Comparison of ENCODE assay signal across 15 cellular contexts in the genomic region with DNA sequence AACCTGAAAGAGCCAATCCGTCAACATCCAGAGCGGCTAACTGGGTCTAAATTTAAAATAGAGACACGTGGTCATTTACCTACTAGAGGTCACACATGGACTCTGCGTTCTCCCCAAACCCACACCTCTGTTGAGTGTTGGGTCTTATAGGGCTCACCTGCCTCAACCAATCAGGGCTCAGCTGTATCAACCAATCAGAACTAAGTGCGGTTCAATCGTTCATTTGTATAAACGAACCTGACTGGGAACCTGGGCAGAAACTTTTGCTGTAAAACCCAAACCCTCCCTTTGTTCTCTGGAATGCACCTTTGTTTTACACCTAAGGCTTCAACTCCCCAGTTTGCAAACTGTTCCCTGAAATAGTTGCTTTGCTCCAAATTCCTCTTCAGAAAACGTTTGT. TPM values are rescaled to one million over a fixed set of nuclear protein-coding genes. Genes with fewer than 3 reads are reported as not detected.
DNase-seq lines count a peak whose midpoint lies in the region; ATAC-seq and TF ChIP-seq lines count a peak whose summit lies in the region.
"Had no signal": no experiment of that assay in that cellular context is flagged by ENCODE, and none has a peak within 500 bp of the region (broad histone marks: within the 10 kb centered on the region; RNA-seq: fewer than 3 reads in every experiment).

No MANE protein-coding gene starts in this region.

- H3K79me2 ChIP-seq in GM23338 (replicated peaks; ENCODE audit: insufficient read depth), result no peaks in the 10 kb centered on the region

- peak; percentile 40; the same call in 2 of the 3 replicates for ATAC-seq in GM23338
- ATAC-seq in activated CD8-positive, alpha-beta T cell treated with anti-CD3 and anti-CD28 coated beads for 36 hours, result no peak
- no peak for ATAC-seq in naive thymus-derived CD8-positive, alpha-beta T cell
- ATAC-seq in Right ventricle myocardium inferior, result no peak
- ATAC-seq in HG02884 (IDR thresholded peaks at IDR 0.05; ENCODE audit: unreplicated experiment), result no peak

- no peaks in the 10 kb centered on the region for H3K4me1 Mint-ChIP-seq in GM23338
- H3K4me1 Mint-ChIP-seq in activated CD8-positive, alpha-beta T cell treated with anti-CD3 and anti-CD28 coated beads for 36 hours (ENCODE audit: low read depth), result peaks cover 8% of the 10 kb centered on the region
- H3K4me1 Mint-ChIP-seq in naive thymus-derived CD8-positive, alpha-beta T cell, result peaks cover 0 to 21% (median 8%) of the 10 kb centered on the region in 4 donors

- no peaks in the 10 kb centered on the region for H3K36me3 ChIP-seq in GM23338 (ENCODE audit: insufficient read depth)
- H3K36me3 ChIP-seq: SJCRH30 had no signal

- no peaks in the 10 kb centered on the region for H3K36me3 Mint-ChIP-seq in GM23338 (ENCODE audit: low read depth)
- H3K36me3 Mint-ChIP-seq in activated CD8-positive, alpha-beta T cell treated with anti-CD3 and anti-CD28 coated beads for 36 hours (ENCODE audit: low read depth), result no peaks in the 10 kb centered on the region
- H3K36me3 Mint-ChIP-seq in naive thymus-derived CD8-positive, alpha-beta T cell, result no peaks in the 10 kb centered on the region

- H3F3A ChIP-seq in GM23338 (replicated peaks; ENCODE audit: low read depth), result no peaks in the 10 kb centered on the region

- H3K27me3 ChIP-seq in GM23338 (ENCODE audit: insufficient read depth), result no peaks in the 10 kb centered on the region
- H3K27me3 ChIP-seq: SJCRH30 had no signal

- no peak overlapping the region for H3K27ac ChIP-seq in GM23338 (ENCODE audit: low read depth)
- H3K27ac ChIP-seq: SJCRH30 had no signal

- H3K9me2 ChIP-seq in GM23338 (ENCODE audit: insufficient read depth), result no peaks in the 10 kb centered on the region

- H3K4me3 Mint-ChIP-seq in GM23338, result peak overlapping the region; percentile 90; the same call in 2 of the 3 replicates
- H3K4me3 Mint-ChIP-seq in activated CD8-positive, alpha-beta T cell treated with anti-CD3 and anti-CD28 coated beads for 36 hours, result peak overlapping the region; percentile 77
- H3K4me3 Mint-ChIP-seq in naive thymus-derived CD8-positive, alpha-beta T cell, result peak overlapping the region in 9 of 10 donors; percentile 85 to 94 (median 89)

- DNase-seq in DMS53 (lab: John Stamatoyannopoulos, UW), result peak; percentile 40
- DNase-seq in DMS53 treated with DMSO at 0.1 percent for 48 hours (lab: John Stamatoyannopoulos, UW; ENCODE audit: unreplicated experiment), result no peak
- peak; percentile 45 for DNase-seq in GM23338 (ENCODE audit: low spot score)
- DNase-seq in activated CD8-positive, alpha-beta T cell treated with anti-CD3 and anti-CD28 coated beads for 36 hours, result no peak
- DNase-seq in naive thymus-derived CD8-positive, alpha-beta T cell, result no peak
- no peak for DNase-seq in Right ventricle myocardium inferior (ENCODE audit: missing footprints)
- DNase-seq in OCI-M2 (lab: John Stamatoyannopoulos, UW; ENCODE audit: unreplicated experiment), result no peak
- DNase-seq: amniotic stem cell; DMS79; left ventricle myocardium superior; posterior cingulate gyrus; stimulated activated CD4-positive, alpha-beta T cell treated with anti-CD3 and anti-CD28 coated beads, Interleukin-1b, Interleukin-23, amount 100 ng/mL, for 48 hours; stimulated activated naive CD8-positive, alpha-beta T cell treated with anti-CD3 and anti-CD28 coated beads, Interleukin-15, amount 100 ng/mL, for 72 hours had no signal

- POLR2A ChIA-PET in activated CD8-positive, alpha-beta T cell treated with anti-CD3 and anti-CD28 coated beads for 36 hours (lab: Charles Lee), result no interaction called here
- POLR2A ChIA-PET in naive thymus-derived CD8-positive, alpha-beta T cell (lab: Charles Lee), result no interaction called here

- H2AFZ ChIP-seq in GM23338, result peak overlapping the region; percentile 96

- H4K20me1 ChIP-seq in GM23338 (replicated peaks; ENCODE audit: insufficient read depth), result no peaks in the 10 kb centered on the region

- TF ChIP-seq CTCF in GM23338 (conservative IDR thresholded peaks at IDR 0.05; ENCODE audit: low read depth in 2 of 2), result no peak
- TF ChIP-seq CTCF in activated CD8-positive, alpha-beta T cell treated with anti-CD3 and anti-CD28 coated beads for 36 hours (IDR thresholded peaks at IDR 0.05), result no peak

- CTCF ChIA-PET in activated CD8-positive, alpha-beta T cell treated with anti-CD3 and anti-CD28 coated beads for 36 hours (lab: Charles Lee), result interaction anchor here (1.2 kb wide), 1 partner anchor 10 kb away, joined by 3 read pairs; no protein-coding TSS in a partner anchor

- H3K4me3 ChIP-seq in GM23338, result no peak overlapping the region

- H3K4me2 ChIP-seq in GM23338, result peak overlapping the region; percentile 87; the same call in 1 of the 2 replicates

- no peak overlapping the region for H3K27ac Mint-ChIP-seq in GM23338
- no peak overlapping the region for H3K27ac Mint-ChIP-seq in activated CD8-positive, alpha-beta T cell treated with anti-CD3 and anti-CD28 coated beads for 36 hours
- peak overlapping the region in 5 of 10 donors; percentile 51 to 97 (median 89) for H3K27ac Mint-ChIP-seq in naive thymus-derived CD8-positive, alpha-beta T cell

- H3K4me1 ChIP-seq in GM23338 (ENCODE audit: insufficient read depth), result no peaks in the 10 kb centered on the region; the same call in 1 of the 2 replicates

- intact Hi-C loops in activated CD8-positive, alpha-beta T cell treated with anti-CD3 and anti-CD28 coated beads for 36 hours (cut with micrococcal nuclease), result no loop called here
- intact Hi-C loops in Right ventricle myocardium inferior (cut with DNase I), result no loop called here

- H3K9me3 Mint-ChIP-seq in GM23338, result peaks cover 1% of the 10 kb centered on the region; the same call in 1 of the 3 replicates
- H3K9me3 Mint-ChIP-seq in activated CD8-positive, alpha-beta T cell treated with anti-CD3 and anti-CD28 coated beads for 36 hours, result no peaks in the 10 kb centered on the region
- H3K9me3 Mint-ChIP-seq in naive thymus-derived CD8-positive, alpha-beta T cell, result peaks cover 0 to 6% (median 0%) of the 10 kb centered on the region in 9 donors

- no peaks in the 10 kb centered on the region for H3K27me3 Mint-ChIP-seq in GM23338 (ENCODE audit: insufficient read depth, low read depth, poor library complexity)
- peaks cover 5% of the 10 kb centered on the region for H3K27me3 Mint-ChIP-seq in activated CD8-positive, alpha-beta T cell treated with anti-CD3 and anti-CD28 coated beads for 36 hours
- peaks cover 7 to 23% (median 11%) of the 10 kb centered on the region in 5 donors for H3K27me3 Mint-ChIP-seq in naive thymus-derived CD8-positive, alpha-beta T cell

TF ChIP-seq in GM23338, 12 proteins besides CTCF, POLR2A, EP300 and RAD21:
- no peak for TF ChIP-seq POLR2AphosphoS5 (IDR thresholded peaks at IDR 0.05; ENCODE audit: low read depth)
- no peak for TF ChIP-seq JUNB (IDR thresholded peaks at IDR 0.05; ENCODE audit: unreplicated experiment)
- TF ChIP-seq STAT1 (IDR thresholded peaks at IDR 0.05; ENCODE audit: unreplicated experiment), result no peak
- TF ChIP-seq NANOG (IDR thresholded peaks at IDR 0.05; ENCODE audit: borderline replicate concordance), result no peak
- no peak for TF ChIP-seq CREB1 (CRISPR knock-in tag; IDR thresholded peaks at IDR 0.05; ENCODE audit: low read depth)
- TF ChIP-seq, protein P1, sequence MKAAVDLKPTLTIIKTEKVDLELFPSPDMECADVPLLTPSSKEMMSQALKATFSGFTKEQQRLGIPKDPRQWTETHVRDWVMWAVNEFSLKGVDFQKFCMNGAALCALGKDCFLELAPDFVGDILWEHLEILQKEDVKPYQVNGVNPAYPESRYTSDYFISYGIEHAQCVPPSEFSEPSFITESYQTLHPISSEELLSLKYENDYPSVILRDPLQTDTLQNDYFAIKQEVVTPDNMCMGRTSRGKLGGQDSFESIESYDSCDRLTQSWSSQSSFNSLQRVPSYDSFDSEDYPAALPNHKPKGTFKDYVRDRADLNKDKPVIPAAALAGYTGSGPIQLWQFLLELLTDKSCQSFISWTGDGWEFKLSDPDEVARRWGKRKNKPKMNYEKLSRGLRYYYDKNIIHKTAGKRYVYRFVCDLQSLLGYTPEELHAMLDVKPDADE (IDR thresholded peaks at IDR 0.05), result no peak
- no peak for TF ChIP-seq EZH2phosphoT487 (IDR thresholded peaks at IDR 0.05; ENCODE audit: unreplicated experiment)
- TF ChIP-seq EZH2 (IDR thresholded peaks at IDR 0.05; ENCODE audit: low read depth, unreplicated experiment), result no peak

RNA-seq across cellular contexts. Expression of a gene that starts 8.9 kb away (rescaled TPM):
- 3.2 and 5.0 TPM in 2 replicates for total RNA-seq in GM23338 (2014; rRNA removed; shearing (Covaris generic))
- 12.6 and 13.9 TPM in 2 replicates for polyA plus RNA-seq in GM23338 (2016; fragmentation: Nextera tagmentation; extraction: Ambion mirVana)
- total RNA-seq in activated CD8-positive, alpha-beta T cell treated with anti-CD3 and anti-CD28 coated beads for 36 hours, result under 1 TPM in 1 of 2 experiments, not detected in 1; 0.69 TPM
- 1 to 10 TPM; 2.6 to 2.9 TPM for total RNA-seq in naive thymus-derived CD8-positive, alpha-beta T cell
- polyA plus RNA-seq in naive thymus-derived CD8-positive, alpha-beta T cell, result under 1 TPM in 2 of 3 donors, not detected in 1; 0.24 to 0.63 TPM
- total RNA-seq in Right ventricle myocardium inferior, result 0.49 TPM

Comparison
In these comparisons a context has a peak if more than half of its experiments do, and no peak if none do; other contexts are left out.
1. DNase-seq: peak in DMS53 (single experiment) and GM23338 (single experiment); none in DMS53 treated with DMSO at 0.1 percent for 48 hours (single experiment), activated CD8-positive, alpha-beta T cell treated with anti-CD3 and anti-CD28 coated beads for 36 hours (single experiment), naive thymus-derived CD8-positive, alpha-beta T cell (0 of 10), Right ventricle myocardium inferior (single experiment) and OCI-M2 (single experiment).
2. Peak in every context shown above with its lines, with median percentiles within 50 percentile points of each other: H3K4me3 Mint-ChIP-seq.